10 cellular contexts compared by ENCODE assay signal in the genomic region with DNA sequence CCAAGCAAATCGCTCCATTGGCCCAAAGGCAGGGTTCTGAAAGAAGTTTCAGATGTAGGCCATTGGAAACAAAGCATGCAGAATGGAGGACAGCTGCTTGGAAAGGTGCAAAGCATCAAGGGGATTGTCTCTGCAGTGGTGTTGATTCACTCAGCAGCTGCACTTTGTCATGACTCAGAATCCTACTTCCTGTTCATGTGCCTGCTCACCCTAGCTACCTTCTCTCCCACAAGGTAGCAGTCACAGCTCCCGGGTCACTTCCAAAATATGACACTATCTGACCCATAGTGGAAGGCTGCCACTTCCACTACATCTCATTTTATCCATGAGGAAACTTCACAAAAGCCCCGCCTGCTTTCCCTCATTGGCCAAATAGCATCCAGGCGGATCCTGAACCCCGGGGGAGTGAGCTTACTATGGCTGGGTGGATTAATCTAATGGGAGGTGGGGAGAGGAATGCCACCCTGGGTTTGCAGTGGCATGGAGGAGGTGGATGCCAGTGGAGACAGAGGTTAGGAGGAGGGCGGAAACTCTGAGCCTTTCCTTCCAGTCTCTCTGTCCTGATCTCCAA.
DNase-seq lines count a peak whose midpoint lies in the region; ATAC-seq, FAIRE-seq and TF ChIP-seq lines count a peak whose summit lies in the region.
"Had no signal": no experiment of that assay in that cellular context is flagged by ENCODE, and none has a peak within 500 bp of the region (broad histone marks: within the 10 kb centered on the region; RNA-seq: fewer than 3 reads in every experiment).

No MANE protein-coding gene starts in this region.

- no peaks in the 10 kb centered on the region for H3K36me3 Mint-ChIP-seq in activated naive CD8-positive, alpha-beta T cell
- H3K36me3 Mint-ChIP-seq in activated naive CD8-positive, alpha-beta T cell treated with anti-CD3 and anti-CD28 coated beads for 36 hours = no peaks in the 10 kb centered on the region
- H3K36me3 Mint-ChIP-seq in activated CD4-positive, alpha-beta memory T cell treated with anti-CD3 and anti-CD28 coated beads, Interleukin-2, amount 10 ng/mL, durations not matched to agents 7 days and 5 days (ENCODE audit: low read depth) = no peaks in the 10 kb centered on the region
- no peaks in the 10 kb centered on the region for H3K36me3 Mint-ChIP-seq in CD14-positive monocyte

- peak; percentile 44 for FAIRE-seq in urothelium cell line (lab: Jason Lieb, UNC)

- no peaks in the 10 kb centered on the region for H3K9me3 Mint-ChIP-seq in activated naive CD8-positive, alpha-beta T cell (ENCODE audit: low read depth)
- no peaks in the 10 kb centered on the region for H3K9me3 Mint-ChIP-seq in activated naive CD8-positive, alpha-beta T cell treated with anti-CD3 and anti-CD28 coated beads for 36 hours
- no peaks in the 10 kb centered on the region for H3K9me3 Mint-ChIP-seq in activated CD4-positive, alpha-beta memory T cell treated with anti-CD3 and anti-CD28 coated beads, Interleukin-2, amount 10 ng/mL, durations not matched to agents 7 days and 5 days
- peaks cover 0 to 1% (median 0%) of the 10 kb centered on the region in 7 donors for H3K9me3 Mint-ChIP-seq in CD14-positive monocyte

- peaks cover 7% of the 10 kb centered on the region for H3K27me3 Mint-ChIP-seq in activated naive CD8-positive, alpha-beta T cell
- H3K27me3 Mint-ChIP-seq in activated naive CD8-positive, alpha-beta T cell treated with anti-CD3 and anti-CD28 coated beads for 36 hours = peaks cover 11% of the 10 kb centered on the region
- H3K27me3 Mint-ChIP-seq in activated CD4-positive, alpha-beta memory T cell treated with anti-CD3 and anti-CD28 coated beads, Interleukin-2, amount 10 ng/mL, durations not matched to agents 7 days and 5 days = peaks cover 14% of the 10 kb centered on the region
- H3K27me3 Mint-ChIP-seq in CD14-positive monocyte (ENCODE audit: low read depth in 3 of 3) = peaks cover 22 to 28% (median 27%) of the 10 kb centered on the region in 3 donors

- intact Hi-C loops in CD14-positive monocyte (cut with micrococcal nuclease) = no loop called here

- peak; percentile 85 for ATAC-seq in HG03469 (IDR thresholded peaks at IDR 0.05; ENCODE audit: unreplicated experiment)

- peak overlapping the region; percentile 78 for H3K27ac Mint-ChIP-seq in activated naive CD8-positive, alpha-beta T cell
- no peak overlapping the region for H3K27ac Mint-ChIP-seq in activated naive CD8-positive, alpha-beta T cell treated with anti-CD3 and anti-CD28 coated beads for 36 hours
- H3K27ac Mint-ChIP-seq in activated CD4-positive, alpha-beta memory T cell treated with anti-CD3 and anti-CD28 coated beads, Interleukin-2, amount 10 ng/mL, durations not matched to agents 7 days and 5 days = no peak overlapping the region
- no peak overlapping the region for H3K27ac Mint-ChIP-seq in CD14-positive monocyte

- POLR2A ChIA-PET in activated CD4-positive, alpha-beta memory T cell treated with anti-CD3 and anti-CD28 coated beads, Interleukin-2, amount 10 ng/mL, durations not matched to agents 7 days and 5 days (lab: Charles Lee) = interaction anchor here (0.6 to 1.3 kb wide), 4 partner anchors 8 to 193 kb away, joined by 3 to 4 read pairs (median 3); no protein-coding TSS in a partner anchor

- no peak for DNase-seq in activated naive CD8-positive, alpha-beta T cell treated with anti-CD3 and anti-CD28 coated beads for 36 hours
- DNase-seq in activated CD4-positive, alpha-beta memory T cell treated with anti-CD3 and anti-CD28 coated beads, Interleukin-2, amount 10 ng/mL, durations not matched to agents 7 days and 5 days = peak; percentile 22
- peak; percentile 52 for DNase-seq in urothelium cell line (ENCODE audit: low spot score)
- DNase-seq in T1000 (lab: John Stamatoyannopoulos, UW) = no peak
- no peak for DNase-seq in medulla oblongata (ENCODE audit: extremely low spot score)
- no peak for DNase-seq in CD14-positive monocyte (ENCODE audit: low spot score)
- DNase-seq: C1 segment of cervical spinal cord, NCI-H1092 treated with DMSO at 0.1 percent for 48 hours had no signal

- H3K4me1 Mint-ChIP-seq in activated naive CD8-positive, alpha-beta T cell (ENCODE audit: low read depth) = peaks cover 22% of the 10 kb centered on the region
- H3K4me1 Mint-ChIP-seq in activated naive CD8-positive, alpha-beta T cell treated with anti-CD3 and anti-CD28 coated beads for 36 hours = peaks cover 16% of the 10 kb centered on the region
- H3K4me1 Mint-ChIP-seq in activated CD4-positive, alpha-beta memory T cell treated with anti-CD3 and anti-CD28 coated beads, Interleukin-2, amount 10 ng/mL, durations not matched to agents 7 days and 5 days = peaks cover 20% of the 10 kb centered on the region
- no peaks in the 10 kb centered on the region for H3K4me1 Mint-ChIP-seq in CD14-positive monocyte

- CTCF ChIA-PET in activated CD4-positive, alpha-beta memory T cell treated with anti-CD3 and anti-CD28 coated beads, Interleukin-2, amount 10 ng/mL, durations not matched to agents 7 days and 5 days (lab: Charles Lee) = interaction anchor here (1.4 kb wide), 1 partner anchor 333 kb away, joined by 7 read pairs; no protein-coding TSS in a partner anchor

- no peak overlapping the region for H3K4me3 Mint-ChIP-seq in activated naive CD8-positive, alpha-beta T cell
- H3K4me3 Mint-ChIP-seq in activated naive CD8-positive, alpha-beta T cell treated with anti-CD3 and anti-CD28 coated beads for 36 hours = no peak overlapping the region
- no peak overlapping the region for H3K4me3 Mint-ChIP-seq in activated CD4-positive, alpha-beta memory T cell treated with anti-CD3 and anti-CD28 coated beads, Interleukin-2, amount 10 ng/mL, durations not matched to agents 7 days and 5 days
- H3K4me3 Mint-ChIP-seq in CD14-positive monocyte = no peak overlapping the region

- no peak for TF ChIP-seq CTCF in CD14-positive monocyte (IDR thresholded peaks at IDR 0.05)

Comparison
In these comparisons a context has a peak if more than half of its experiments do, and no peak if none do; other contexts are left out.
1. DNase-seq: peak in activated CD4-positive, alpha-beta memory T cell treated with anti-CD3 and anti-CD28 coated beads, Interleukin-2, amount 10 ng/mL, durations not matched to agents 7 days and 5 days (single experiment) and urothelium cell line (single experiment); none in activated naive CD8-positive, alpha-beta T cell treated with anti-CD3 and anti-CD28 coated beads for 36 hours (single experiment), T1000 (single experiment), medulla oblongata (single experiment) and CD14-positive monocyte (single experiment).